9 cellular contexts compared by ENCODE assay signal in genomic region chr16:58218786-58219185, GRCh38.
"Had no signal": no experiment of that assay in that cellular context is flagged by ENCODE, and none has a peak within 500 bp of the region (broad histone marks: within the 10 kb centered on the region; RNA-seq: fewer than 3 reads in every experiment).

No MANE protein-coding gene starts in this region.

- H3K4me3 ChIP-seq: GM23248, GM23338, HAP-1 had no signal

- H3K4me2 ChIP-seq: GM23338 had no signal

- H3K36me3 ChIP-seq: HAP-1 had no signal

- DNase-seq: GM23248, GOT3, H7, H9, HCEC 1CT, HFFc6 had no signal

- H2AFZ ChIP-seq: GM23248, GM23338 had no signal

- H3K9ac ChIP-seq: GM23248 had no signal

- FAIRE-seq: H1 had no signal

- H3K27ac ChIP-seq: GM23248 had no signal

- H3K4me1 ChIP-seq: HAP-1 had no signal

- H3K9me3 ChIP-seq: HAP-1 had no signal
